ENCODE assay signal across 9 cellular contexts in genomic region chr11:44575288-44575672, GRCh38. TPM values are rescaled to one million over a fixed set of nuclear protein-coding genes. Genes with fewer than 3 reads are reported as not detected.
A peak's percentile ranks its signal among the peaks of the same experiment; 100 is the strongest.
DNase-seq lines count a peak whose midpoint lies in the region; ATAC-seq and TF ChIP-seq lines count a peak whose summit lies in the region.
"Had no signal": no experiment of that assay in that cellular context is flagged by ENCODE, and none has a peak within 500 bp of the region (broad histone marks: within the 10 kb centered on the region; RNA-seq: fewer than 3 reads in every experiment).

No MANE protein-coding gene starts in this region.

- peak; percentile 35 for DNase-seq in GM04503 (ENCODE audit: low read depth)
- peak; percentile 47 for DNase-seq in MG63
- peak; percentile 77 for DNase-seq in brain microvascular endothelial cell
- peak; percentile 43 to 58 (median 53) for DNase-seq in stimulated activated CD4-positive, alpha-beta T cell treated with anti-CD3 and anti-CD28 coated beads, Interleukin-12 subunit alpha, Interleukin-12 subunit beta, amount 100 ng/mL, for 48 hours (ENCODE audit: low read depth in 2 of 3, low spot score in 1 of 3)
- no peak for DNase-seq in glutamatergic neuron
- no peak for DNase-seq in gastrocnemius medialis
- DNase-seq in ureter (ENCODE audit: low spot score): no peak
- DNase-seq: NCI-H1105 had no signal

- H3K36me3 Mint-ChIP-seq in glutamatergic neuron (ENCODE audit: unreplicated experiment): peaks cover 4% of the 10 kb centered on the region

- H3K4me3 ChIP-seq in MG63 (no peak overlapping the region), brain microvascular endothelial cell (ENCODE audit: low read depth, low read length) (no peak overlapping the region), gastrocnemius medialis (no peak overlapping the region)

- in situ Hi-C loops in brain microvascular endothelial cell (cut with HindIII; ENCODE audit: low pct_ligation_motif_present, low sequenced_read_pairs): no loop called here
- in situ Hi-C loops in gastrocnemius medialis (cut with MboI; ENCODE audit: low sequenced_read_pairs in 4 of 4): no loop called here

- no peak overlapping the region for H3K4me3 Mint-ChIP-seq in glutamatergic neuron (ENCODE audit: unreplicated experiment)

- no peaks in the 10 kb centered on the region; the same call in 1 of the 2 replicates for H3K36me3 ChIP-seq in MG63
- H3K36me3 ChIP-seq in brain microvascular endothelial cell (replicated peaks): no peaks in the 10 kb centered on the region
- H3K36me3 ChIP-seq in gastrocnemius medialis: no peaks in the 10 kb centered on the region

- ATAC-seq in GM19328 (IDR thresholded peaks at IDR 0.05; ENCODE audit: unreplicated experiment) (no peak), gastrocnemius medialis (no peak)

- H3K27ac Mint-ChIP-seq in glutamatergic neuron (ENCODE audit: unreplicated experiment): no peak overlapping the region

- TF ChIP-seq CTCF in brain microvascular endothelial cell (IDR thresholded peaks at IDR 0.05; ENCODE audit: low read depth, low read length, missing control alignments) (no peak), glutamatergic neuron (IDR thresholded peaks at IDR 0.05; ENCODE audit: partially characterized antibody, unreplicated experiment) (no peak), gastrocnemius medialis (IDR thresholded peaks at IDR 0.05 in 4 of 5, conservative IDR thresholded peaks at IDR 0.05 in 1 of 5) (no peak)

- TF ChIP-seq POLR2A in gastrocnemius medialis (IDR thresholded peaks at IDR 0.05): no peak

- peaks cover 12% of the 10 kb centered on the region for H3K4me1 Mint-ChIP-seq in glutamatergic neuron (ENCODE audit: low read depth, unreplicated experiment)

- no peaks in the 10 kb centered on the region for H3K27me3 ChIP-seq in MG63
- H3K27me3 ChIP-seq in brain microvascular endothelial cell (replicated peaks): no peaks in the 10 kb centered on the region
- no peaks in the 10 kb centered on the region for H3K27me3 ChIP-seq in gastrocnemius medialis

- H3K9me3 ChIP-seq in MG63 (no peaks in the 10 kb centered on the region), gastrocnemius medialis (no peaks in the 10 kb centered on the region)

- intact Hi-C loops in gastrocnemius medialis (cut with DNase I; ENCODE audit: low total_unique reads): no loop called here

- peaks cover 5% of the 10 kb centered on the region for H3K9me3 Mint-ChIP-seq in glutamatergic neuron (ENCODE audit: unreplicated experiment)

- H3K27me3 Mint-ChIP-seq in glutamatergic neuron (ENCODE audit: unreplicated experiment): peaks cover 4% of the 10 kb centered on the region

- H3K27ac ChIP-seq in brain microvascular endothelial cell (peak overlapping the region; percentile 96), gastrocnemius medialis (no peak overlapping the region)

- H3K4me1 ChIP-seq in gastrocnemius medialis: peaks cover 6 to 13% of the 10 kb centered on the region in 2 donors

RNA-seq across cellular contexts. Expression of gene CD82, which starts 9.8 kb away (rescaled TPM):
- total RNA-seq in MG63 (2014; rRNA removed; shearing (Covaris generic); ENCODE audit: low replicate concordance): 34.5 and 61.3 TPM in 2 replicates
- total RNA-seq in glutamatergic neuron (ENCODE audit: unreplicated experiment) (4.4 TPM), gastrocnemius medialis (10 to 100 TPM in 3 of 4 donors, 1 to 10 TPM in 1; 4.5 to 17.5 (median 13.5) TPM), ureter (148 TPM)

Comparison
In these comparisons a context has a peak if more than half of its experiments do, and no peak if none do; other contexts are left out.
1. DNase-seq: peak in GM04503 (single experiment), MG63 (single experiment), brain microvascular endothelial cell (single experiment) and stimulated activated CD4-positive, alpha-beta T cell treated with anti-CD3 and anti-CD28 coated beads, Interleukin-12 subunit alpha, Interleukin-12 subunit beta, amount 100 ng/mL, for 48 hours (3 of 3); none in glutamatergic neuron (single experiment), gastrocnemius medialis (0 of 2) and ureter (single experiment).